ENCODE assay signal across 17 cellular contexts in the genomic region with DNA sequence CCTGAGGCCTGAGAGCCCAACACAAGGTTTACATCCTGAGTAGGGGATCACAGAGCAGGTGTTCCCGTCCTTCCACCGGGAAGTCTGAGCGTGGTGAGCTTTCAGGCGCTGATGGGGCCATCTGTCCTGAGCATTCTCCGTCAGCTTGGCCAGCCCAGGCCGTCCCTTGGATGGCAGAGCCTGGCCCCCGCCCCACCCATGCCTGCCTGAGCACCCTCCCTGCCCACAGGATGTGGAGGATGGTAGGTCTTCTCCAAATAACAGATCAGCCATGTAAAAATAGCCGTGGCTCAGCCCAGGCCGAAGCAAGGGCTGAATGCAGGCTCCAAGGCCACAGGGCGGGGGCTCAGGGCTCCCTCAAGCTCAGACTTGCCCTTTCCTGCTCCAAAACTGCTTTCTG. TPM values are rescaled to one million over a fixed set of nuclear protein-coding genes. Genes with fewer than 3 reads are reported as not detected.
DNase-seq lines count a peak whose midpoint lies in the region; ATAC-seq, FAIRE-seq and TF ChIP-seq lines count a peak whose summit lies in the region.
"Had no signal": no experiment of that assay in that cellular context is flagged by ENCODE, and none has a peak within 500 bp of the region (broad histone marks: within the 10 kb centered on the region; RNA-seq: fewer than 3 reads in every experiment).

No MANE protein-coding gene starts in this region.

- H3K4me1 ChIP-seq in GM12878 (ENCODE audit: control insufficient read depth, insufficient read depth, low read length): peaks cover 14% of the 10 kb centered on the region
- H3K4me1 ChIP-seq in left lung: peaks cover 16 to 83% of the 10 kb centered on the region in 2 donors
- H3K4me1 ChIP-seq in skeletal muscle tissue (ENCODE audit: control insufficient read depth in 3 of 3, insufficient read depth in 3 of 3, low read length in 3 of 3): peaks cover 13 to 31% (median 16%) of the 10 kb centered on the region in 3 donors
- no peaks in the 10 kb centered on the region for H3K4me1 ChIP-seq in osteoblast (ENCODE audit: insufficient read depth, low read length)

- H2AFZ ChIP-seq in GM12878 (ENCODE audit: control insufficient read depth, low read depth, low read length) (peak overlapping the region; percentile 45), osteoblast (ENCODE audit: low read length) (no peak overlapping the region)

- H3K9me3 ChIP-seq in GM12878 (replicated peaks; ENCODE audit: control insufficient read depth, insufficient read depth, low read length) (no peaks in the 10 kb centered on the region; the same call in 2 of the 3 replicates), left lung (no peaks in the 10 kb centered on the region), skeletal muscle tissue (ENCODE audit: control insufficient read depth in 3 of 3, low read length in 3 of 3) (no peaks in the 10 kb centered on the region), osteoblast (ENCODE audit: low read depth, low read length) (no peaks in the 10 kb centered on the region)
- H3K9me3 ChIP-seq: testis had no signal

- H3K27ac ChIP-seq in GM12878 (ENCODE audit: control insufficient read depth, insufficient read depth) (no peak overlapping the region), left lung (peak overlapping the region; percentile 71 to 83), skeletal muscle tissue (ENCODE audit: low read depth, low read length) (peak overlapping the region; percentile 84), osteoblast (ENCODE audit: low read depth, low read length) (no peak overlapping the region)

- H3K36me3 ChIP-seq in GM06990 (ENCODE audit: control insufficient read depth, insufficient read depth, low read length) (no peaks in the 10 kb centered on the region), GM12878 (ENCODE audit: control insufficient read depth in 2 of 2, insufficient read depth in 2 of 2, low read length in 1 of 2) (no peaks in the 10 kb centered on the region), left lung (no peaks in the 10 kb centered on the region), skeletal muscle tissue (ENCODE audit: control insufficient read depth in 3 of 3, insufficient read depth in 3 of 3, low read length in 3 of 3) (no peaks in the 10 kb centered on the region), osteoblast (ENCODE audit: insufficient read depth, low read length) (no peaks in the 10 kb centered on the region)

- no peak for TF ChIP-seq RAD21 in GM12878 (IDR thresholded peaks at IDR 0.05; ENCODE audit: insufficient read depth, low read depth, low read length)

- TF ChIP-seq EP300 in GM12878 (IDR thresholded peaks at IDR 0.05; ENCODE audit: borderline replicate concordance in 1 of 2, control insufficient read depth in 1 of 2, low read depth in 2 of 2, low read length in 2 of 2): no peak

- POLR2A ChIA-PET in GM12878 (lab: Charles Lee): interaction anchor here (1.9 kb wide), 1 partner anchor 9 kb away, joined by 4 read pairs; no protein-coding TSS in a partner anchor

- H3K4me3 ChIP-seq in GM06990 (replicated peaks; ENCODE audit: low read depth, low read length) (peak overlapping the region; percentile 46), GM12878 (no peak overlapping the region; the same call in 1 of the 2 replicates), left lung (no peak overlapping the region), skeletal muscle tissue (ENCODE audit: low read length in 3 of 3) (no peak overlapping the region), osteoblast (ENCODE audit: insufficient read depth, low read length) (no peak overlapping the region)
- H3K4me3 ChIP-seq: testis had no signal

- H3K4me2 ChIP-seq in GM12878 (ENCODE audit: control insufficient read depth, insufficient read depth): peak overlapping the region; percentile 86
- no peak overlapping the region for H3K4me2 ChIP-seq in osteoblast (ENCODE audit: insufficient read depth, low read length)

- BruUV-seq in GM12878 (replicated peaks; lab: Mats Ljungman, UMichigan): no TSS peak

- 0% methylated on average over 10 of the region's 10 CpGs for WGBS in GM12878 (ENCODE audit: insufficient coverage, insufficient replicate concordance, low lambda C conversion rate, missing lambda C conversion rate)

- TF ChIP-seq CTCF in GM06990 (IDR thresholded peaks at IDR 0.05; ENCODE audit: insufficient read depth, low read length, poor library complexity, severe bottlenecking) (no peak), GM12878 (IDR thresholded peaks at IDR 0.05 in 2 of 3, conservative IDR thresholded peaks at IDR 0.05 in 1 of 3; ENCODE audit: control insufficient read depth in 2 of 3, extremely low read depth in 1 of 3, insufficient read depth in 1 of 3, low read depth in 3 of 3, low read length in 3 of 3) (no peak), left lung (IDR thresholded peaks at IDR 0.05) (no peak), osteoblast (IDR thresholded peaks at IDR 0.05; ENCODE audit: extremely low read depth, low read depth, low read length) (no peak)

- DNase-seq in GM06990 (ENCODE audit: extremely low read depth, insufficient read length): no peak
- no peak for DNase-seq in GM12878 (ENCODE audit: low read depth, low spot score)
- DNase-seq in left lung: no peak
- no peak for DNase-seq in COR-L47 (lab: John Stamatoyannopoulos, UW)
- DNase-seq in NCI-H1694 (lab: John Stamatoyannopoulos, UW): no peak
- no peak for DNase-seq in osteoblast (ENCODE audit: insufficient read length, low spot score, missing footprints)
- DNase-seq: activated CD4-positive, alpha-beta T cell treated with anti-CD3 and anti-CD28 coated beads, Interleukin-2, amount 10 ng/mL, durations not matched to agents 7 days and 5 days; NCI-H345; T-helper 2 cell had no signal

- in situ Hi-C loops in GM12878 (cut with MboI): no loop called here

- CTCF ChIA-PET in GM12878 (lab: Yijun Ruan, JAX): interaction anchor here (0.8 to 1.3 kb wide), 2 partner anchors 47 to 272 kb away, joined by 3 read pairs; no protein-coding TSS in a partner anchor

- TF ChIP-seq POLR2A in GM12878 (IDR thresholded peaks at IDR 0.05; ENCODE audit: low read depth, low read length): no peak

- no peak for FAIRE-seq in GM12878 (lab: Jason Lieb, UNC)

- intact Hi-C loops in GM12878 (cut with micrococcal nuclease; ENCODE audit: unreplicated experiment): no loop called here
- intact Hi-C loops in left lung (cut with DNase I): no loop called here

- SMC1A ChIA-PET in GM12878 (lab: Charles Lee; ENCODE audit: uncharacterized antibody, unreplicated experiment): interaction anchor here (0.8 to 1.8 kb wide), 2 partner anchors 10 to 98 kb away, joined by 3 read pairs; no protein-coding TSS in a partner anchor

- H4K20me1 ChIP-seq in GM12878 (ENCODE audit: control insufficient read depth, insufficient read depth) (no peaks in the 10 kb centered on the region), osteoblast (ENCODE audit: insufficient read depth, low read length) (no peaks in the 10 kb centered on the region)

- RAD21 ChIA-PET in GM12878 (lab: Charles Lee; ENCODE audit: unreplicated experiment): no interaction called here

- no peaks in the 10 kb centered on the region for H3K27me3 ChIP-seq in GM06990 (replicated peaks; ENCODE audit: control insufficient read depth, insufficient read depth, low read length)
- H3K27me3 ChIP-seq in GM12878 (replicated peaks in 1 of 2; ENCODE audit: control insufficient read depth in 2 of 2, insufficient read depth in 2 of 2, low read length in 1 of 2): no peaks in the 10 kb centered on the region
- no peaks in the 10 kb centered on the region for H3K27me3 ChIP-seq in left lung
- no peaks in the 10 kb centered on the region for H3K27me3 ChIP-seq in skeletal muscle tissue (ENCODE audit: control insufficient read depth in 3 of 3, insufficient read depth in 3 of 3, low read length in 3 of 3)
- H3K27me3 ChIP-seq in osteoblast (ENCODE audit: insufficient read depth, low read length): peaks cover 2% of the 10 kb centered on the region
- H3K27me3 ChIP-seq: testis had no signal

- H3K9ac ChIP-seq in GM12878 (ENCODE audit: control insufficient read depth, insufficient read depth, low read length): no peak overlapping the region
- peak overlapping the region; percentile 38 to 57 (median 45) for H3K9ac ChIP-seq in skeletal muscle tissue (ENCODE audit: low read depth in 1 of 3, low read length in 3 of 3)

- H3K79me2 ChIP-seq in GM12878 (ENCODE audit: control insufficient read depth, insufficient read depth, low read length): no peaks in the 10 kb centered on the region
- no peaks in the 10 kb centered on the region for H3K79me2 ChIP-seq in osteoblast (ENCODE audit: insufficient read depth, low read length)

- peak; percentile 52 for ATAC-seq in GM12878
- ATAC-seq in left lung: no peak
- ATAC-seq in GM21381 (IDR thresholded peaks at IDR 0.05; ENCODE audit: unreplicated experiment): no peak

RNA-seq across cellular contexts. Expression of a gene that starts 20.2 kb away (rescaled TPM):
- not detected in 2 replicates for total RNA-seq in GM12878 (2013; cell fraction: nucleolus; rRNA removed)
- total RNA-seq in GM12878 (2014; rRNA removed): 0.17 and 0.82 TPM in 2 replicates
- 0.09 TPM in 2 replicates for total RNA-seq in GM12878 (2014; rRNA removed; fragmentation: Illumina TruSeq; extraction: Trizol)
- total RNA-seq in GM12878 (2021): 0.28 and 0.56 TPM in 2 replicates
- not detected for polyA plus RNA-seq in GM12878 (2011; ENCODE audit: low read depth)
- polyA plus RNA-seq in GM12878 (2011; rRNA removed): 0.04 TPM in 1 of 2 replicates, not detected in the other
- polyA plus RNA-seq in GM12878 (2011; cell fraction: cytosol; rRNA removed): 0.06 and 0.18 TPM in 2 replicates
- polyA plus RNA-seq in GM12878 (2011; cell fraction: nucleus; rRNA removed): 0.25 TPM in 2 replicates
- 0.50 and 0.79 TPM in 2 replicates for polyA plus RNA-seq in GM12878 (2012)
- 0.15 TPM in 1 of 2 replicates, not detected in the other for polyA plus RNA-seq in GM12878 (2014; fragmentation: Illumina TruSeq; extraction: Trizol)
- not detected for polyA plus RNA-seq in GM12878 (2014; fragmentation: Nextera tagmentation; extraction: Ambion mirVana)
- polyA plus RNA-seq in GM12878 (2014; rRNA removed): 0.29 and 0.53 TPM in 2 replicates
- polyA plus RNA-seq in GM12878 (2016; fragmentation: Nextera tagmentation; extraction: Ambion mirVana): 1 to 10 TPM in 1 of 2 experiments, under 1 TPM in 1; 0.49 to 1.1 TPM
- polyA minus RNA-seq in GM12878 (2011; rRNA and poly(A)+ RNA removed): not detected in 2 replicates
- polyA minus RNA-seq in GM12878 (2011; cell fraction: cytosol; rRNA and poly(A)+ RNA removed): not detected in 2 replicates
- not detected in 2 replicates for polyA minus RNA-seq in GM12878 (2011; cell fraction: nucleus; rRNA and poly(A)+ RNA removed)
- total RNA-seq in left lung: 10 to 100 TPM; 36.7 to 52.4 TPM
- total RNA-seq in skeletal muscle tissue: 2.6 TPM
- under 0.01 TPM in 2 replicates for total RNA-seq in osteoblast
- total RNA-seq: activated T-helper 1 cell treated with anti-CD3 and anti-CD28 coated beads, Interleukin-12 subunit alpha, Interleukin-12 subunit beta, Interleukin-2, Interleukin-4 antibody, amounts not matched to agents 30 ng/mL and 10 ng/mL and 1 ng/mL, durations not matched to agents 14 hours and 24 hours and 36 hours had no signal

RNA-seq across cellular contexts. Expression of a gene that starts 36.3 kb away (rescaled TPM):
- 120 and 130 TPM in 2 replicates for total RNA-seq in GM12878 (2013; cell fraction: nucleolus; rRNA removed)
- total RNA-seq in GM12878 (2014; rRNA removed): 98.5 and 120 TPM in 2 replicates
- total RNA-seq in GM12878 (2014; rRNA removed; fragmentation: Illumina TruSeq; extraction: Trizol): 30.7 and 40.5 TPM in 2 replicates
- 115 and 121 TPM in 2 replicates for total RNA-seq in GM12878 (2021)
- 17.5 TPM for polyA plus RNA-seq in GM12878 (2011; ENCODE audit: low read depth)
- polyA plus RNA-seq in GM12878 (2011; rRNA removed): 13.1 and 29.5 TPM in 2 replicates
- 25.7 and 40.7 TPM in 2 replicates for polyA plus RNA-seq in GM12878 (2011; cell fraction: cytosol; rRNA removed)
- 182 and 265 TPM in 2 replicates for polyA plus RNA-seq in GM12878 (2011; cell fraction: nucleus; rRNA removed)
- 43.0 and 54.9 TPM in 2 replicates for polyA plus RNA-seq in GM12878 (2012)
- polyA plus RNA-seq in GM12878 (2014; fragmentation: Illumina TruSeq; extraction: Trizol): 17.8 and 54.2 TPM in 2 replicates
- 1 to 10 TPM; 2.5 to 4.2 TPM for polyA plus RNA-seq in GM12878 (2014; fragmentation: Nextera tagmentation; extraction: Ambion mirVana)
- polyA plus RNA-seq in GM12878 (2014; rRNA removed): 89.0 and 126 TPM in 2 replicates
- polyA plus RNA-seq in GM12878 (2016; fragmentation: Nextera tagmentation; extraction: Ambion mirVana): 100 to 1,000 TPM; 118 to 120 TPM
- polyA minus RNA-seq in GM12878 (2011; rRNA and poly(A)+ RNA removed): 43.4 and 52.2 TPM in 2 replicates
- 37.6 and 40.4 TPM in 2 replicates for polyA minus RNA-seq in GM12878 (2011; cell fraction: cytosol; rRNA and poly(A)+ RNA removed)
- 50.7 and 108 TPM in 2 replicates for polyA minus RNA-seq in GM12878 (2011; cell fraction: nucleus; rRNA and poly(A)+ RNA removed)
- 10 to 100 TPM; 34.7 to 53.8 TPM for total RNA-seq in left lung
- total RNA-seq in skeletal muscle tissue: 30.3 TPM
- total RNA-seq in osteoblast: 47.1 and 49.2 TPM in 2 replicates

RNA-seq across cellular contexts. Expression of a gene that starts 41.5 kb away (rescaled TPM):
- total RNA-seq in GM12878 (2013; cell fraction: nucleolus; rRNA removed): not detected in 2 replicates
- total RNA-seq in GM12878 (2014; rRNA removed) (0.82 TPM in 1 of 2 replicates, not detected in the other), GM12878 (2014; rRNA removed; fragmentation: Illumina TruSeq; extraction: Trizol) (0.13 TPM in 1 of 2 replicates, not detected in the other), GM12878 (2021) (0.16 and 0.26 TPM in 2 replicates), left lung (10 to 100 TPM in 1 of 2 donors, 1 to 10 TPM in 1; 1.8 to 17.4 TPM), skeletal muscle tissue (not detected), osteoblast (not detected in 2 replicates)
- polyA plus RNA-seq in GM12878 (2011; ENCODE audit: low read depth): not detected
- polyA plus RNA-seq in GM12878 (2011; rRNA removed) (not detected in 2 replicates), GM12878 (2014; fragmentation: Illumina TruSeq; extraction: Trizol) (0.01 TPM in 1 of 2 replicates, not detected in the other), GM12878 (2014; fragmentation: Nextera tagmentation; extraction: Ambion mirVana) (not detected), GM12878 (2014; rRNA removed) (0.19 and 0.22 TPM in 2 replicates), GM12878 (2016; fragmentation: Nextera tagmentation; extraction: Ambion mirVana) (under 1 TPM in 1 of 2 experiments, not detected in 1; 0.12 TPM)
- polyA plus RNA-seq in GM12878 (2011; cell fraction: cytosol; rRNA removed): not detected in 2 replicates
- 0.13 TPM in 1 of 2 replicates, not detected in the other for polyA plus RNA-seq in GM12878 (2011; cell fraction: nucleus; rRNA removed)
- polyA plus RNA-seq in GM12878 (2012): not detected in 2 replicates
- not detected in 2 replicates for polyA minus RNA-seq in GM12878 (2011; rRNA and poly(A)+ RNA removed)
- polyA minus RNA-seq in GM12878 (2011; cell fraction: cytosol; rRNA and poly(A)+ RNA removed): not detected in 2 replicates
- polyA minus RNA-seq in GM12878 (2011; cell fraction: nucleus; rRNA and poly(A)+ RNA removed): not detected in 2 replicates
- total RNA-seq: activated CD4-positive, alpha-beta T cell treated with anti-CD3 and anti-CD28 coated beads, Interleukin-2, amount 10 ng/mL, durations not matched to agents 7 days and 5 days; activated T-helper 1 cell treated with anti-CD3 and anti-CD28 coated beads, Interleukin-12 subunit alpha, Interleukin-12 subunit beta, Interleukin-2, Interleukin-4 antibody, amounts not matched to agents 30 ng/mL and 10 ng/mL and 1 ng/mL, durations not matched to agents 14 hours and 24 hours and 36 hours; aorta; endodermal cell; lung microvascular endothelial cell; M059J had no signal

Comparison
In these comparisons a context has a peak if more than half of its experiments do, and no peak if none do; other contexts are left out.
1. H3K27ac ChIP-seq: peak in left lung (2 of 2) and skeletal muscle tissue (single experiment); none in GM12878 (single experiment) and osteoblast (single experiment).
2. RNA of a gene that starts 20.2 kb away (total RNA-seq): 36.7 to 52.4 TPM in left lung; 2.6 TPM in skeletal muscle tissue (single experiment), 0.09 to 0.82 TPM in GM12878 and under 0.01 TPM in osteoblast; every median in the first group is over 10 times any median in the second.